22 cellular contexts compared by ENCODE assay signal in genomic region chr10:124659380-124659779, GRCh38.
A peak's percentile ranks its signal among the peaks of the same experiment; 100 is the strongest.
DNase-seq lines count a peak whose midpoint lies in the region; ATAC-seq lines count a peak whose summit lies in the region.
"Had no signal": no experiment of that assay in that cellular context is flagged by ENCODE, and none has a peak within 500 bp of the region (broad histone marks: within the 10 kb centered on the region; RNA-seq: fewer than 3 reads in every experiment).

No MANE protein-coding gene starts in this region.

- no peaks in the 10 kb centered on the region for H3K9me3 ChIP-seq in KOPT-K1 (ENCODE audit: insufficient read depth, low read length, poor library complexity, severe bottlenecking)
- H3K9me3 ChIP-seq: adrenal gland, pancreas, thoracic aorta had no signal

- H3K4me1 Mint-ChIP-seq in stimulated activated effector memory CD8-positive, alpha-beta T cell treated with anti-CD3 and anti-CD28 coated beads, Interleukin-12 subunit alpha, Interleukin-12 subunit beta, amount 100 ng/mL, for 72 hours: peaks cover 89% of the 10 kb centered on the region

- ATAC-seq in esophagus mucosa (peak; percentile 27), HG03442 (IDR thresholded peaks at IDR 0.05; ENCODE audit: unreplicated experiment) (no peak)
- no peak for ATAC-seq in stimulated activated effector memory CD8-positive, alpha-beta T cell treated with anti-CD3 and anti-CD28 coated beads, Interleukin-12 subunit alpha, Interleukin-12 subunit beta, amount 100 ng/mL, for 72 hours
- ATAC-seq: left ventricle myocardium superior, pancreas had no signal

- peak; percentile 22 for DNase-seq in NK-92 treated with Interleukin-12 subunit alpha and Interleukin-12 subunit beta, amount 100 ng/mL, for 24 hours (lab: John Stamatoyannopoulos, UW)
- no peak for DNase-seq in NK-92 (lab: John Stamatoyannopoulos, UW; ENCODE audit: unreplicated experiment)
- no peak for DNase-seq in stimulated activated effector memory CD8-positive, alpha-beta T cell treated with anti-CD3 and anti-CD28 coated beads, Interleukin-12 subunit alpha, Interleukin-12 subunit beta, amount 100 ng/mL, for 72 hours (ENCODE audit: low spot score in 2 of 2)
- no peak for DNase-seq in NCI-H2081 treated with DMSO at 0.1 percent for 48 hours (lab: John Stamatoyannopoulos, UW)
- DNase-seq in stimulated activated CD4-positive, alpha-beta T cell treated with anti-CD3 and anti-CD28 coated beads, Interleukin-2, amount 100 ng/mL, for 24 hours: no peak
- DNase-seq: 8988T; adrenal gland; C1 segment of cervical spinal cord; dermis blood vessel endothelial cell; DMS79 treated with DMSO at 0.1 percent for 48 hours; erythroblast; GM23248; NCI-H1436 treated with DMSO at 0.1 percent for 48 hours; NCI-H2227 treated with DMSO at 0.1 percent for 48 hours; RPMI8226; stimulated activated CD4-positive, alpha-beta T cell treated with anti-CD3 and anti-CD28 coated beads, Interleukin-4, amount 100 ng/mL, for 24 hours had no signal

- H3K27ac ChIP-seq in KOPT-K1 (ENCODE audit: low read depth, low read length, poor library complexity, severe bottlenecking): peak overlapping the region; percentile 52
- H3K27ac ChIP-seq: GM23248, pancreas, thoracic aorta had no signal

- H3K9me3 Mint-ChIP-seq in stimulated activated effector memory CD8-positive, alpha-beta T cell treated with anti-CD3 and anti-CD28 coated beads, Interleukin-12 subunit alpha, Interleukin-12 subunit beta, amount 100 ng/mL, for 72 hours: no peaks in the 10 kb centered on the region

- H3K36me3 ChIP-seq in KOPT-K1 (ENCODE audit: insufficient read depth, low read length): peaks cover 32% of the 10 kb centered on the region
- H3K36me3 ChIP-seq: pancreas, thoracic aorta had no signal

- H3K36me3 Mint-ChIP-seq in stimulated activated effector memory CD8-positive, alpha-beta T cell treated with anti-CD3 and anti-CD28 coated beads, Interleukin-12 subunit alpha, Interleukin-12 subunit beta, amount 100 ng/mL, for 72 hours: peaks cover 20% of the 10 kb centered on the region

- H3K4me3 Mint-ChIP-seq in stimulated activated effector memory CD8-positive, alpha-beta T cell treated with anti-CD3 and anti-CD28 coated beads, Interleukin-12 subunit alpha, Interleukin-12 subunit beta, amount 100 ng/mL, for 72 hours: peak overlapping the region; percentile 71

- H3K27ac Mint-ChIP-seq in stimulated activated effector memory CD8-positive, alpha-beta T cell treated with anti-CD3 and anti-CD28 coated beads, Interleukin-12 subunit alpha, Interleukin-12 subunit beta, amount 100 ng/mL, for 72 hours: peak overlapping the region; percentile 91
